8 cellular contexts compared by ENCODE assay signal in the genomic region with DNA sequence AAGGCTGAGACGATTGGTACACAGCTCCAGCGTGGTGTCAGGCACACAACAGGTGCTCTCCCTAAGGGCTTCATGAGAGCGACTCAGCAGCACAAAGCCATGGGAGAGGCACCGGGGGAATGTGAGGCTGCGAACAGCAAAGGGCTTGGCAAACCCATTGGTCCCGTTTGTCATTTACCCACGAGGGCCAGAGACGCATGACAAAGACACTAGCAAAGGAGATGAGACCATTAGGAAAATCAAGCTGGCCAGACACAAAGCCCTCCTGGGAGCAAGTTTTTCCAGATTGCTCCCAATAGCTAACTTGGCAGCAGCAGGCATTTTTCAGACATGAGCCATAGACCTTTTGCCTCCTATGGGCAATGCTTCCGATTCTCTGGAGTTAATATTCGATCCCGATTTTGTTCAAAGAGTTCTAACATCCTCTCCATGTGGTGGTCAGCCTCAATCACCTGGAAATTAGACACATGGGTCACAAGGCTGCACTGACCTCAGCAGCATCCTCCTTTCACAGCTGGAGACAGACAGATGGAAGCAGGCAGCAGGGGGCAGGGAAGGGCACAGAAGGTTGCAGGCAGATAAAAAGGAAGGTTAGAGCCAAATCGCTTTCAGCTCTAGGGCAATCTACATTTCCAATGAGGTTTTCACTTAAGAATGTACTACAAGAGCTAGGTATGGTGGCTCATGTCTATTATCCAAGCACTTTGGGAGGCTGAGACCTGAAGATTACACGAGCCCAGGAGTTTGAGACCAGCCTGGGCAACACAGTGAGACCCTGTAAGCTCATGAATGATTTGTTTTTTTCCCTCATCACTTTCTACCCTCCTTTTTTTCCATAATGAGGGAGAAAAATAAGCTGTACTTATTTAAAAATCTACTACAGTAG. TPM values are rescaled to one million over a fixed set of nuclear protein-coding genes. Genes with fewer than 3 reads are reported as not detected.
A peak's percentile ranks its signal among the peaks of the same experiment; 100 is the strongest.
DNase-seq lines count a peak whose midpoint lies in the region; ATAC-seq, FAIRE-seq and TF ChIP-seq lines count a peak whose summit lies in the region.

No MANE protein-coding gene starts in this region.

- FAIRE-seq in A549 (lab: Jason Lieb, UNC) (peak; percentile 92), GM12892 (lab: Jason Lieb, UNC) (no peak)

- peaks cover 8% of the 10 kb centered on the region for H3K9me3 ChIP-seq in A549
- no peaks in the 10 kb centered on the region for H3K9me3 ChIP-seq in left lung

- TF ChIP-seq RAD21 in A549 (conservative IDR thresholded peaks at IDR 0.05 in 1 of 2, IDR thresholded peaks at IDR 0.05 in 1 of 2) (no peak; a peak in 2 of 5 replicates), Ishikawa (IDR thresholded peaks at IDR 0.05; ENCODE audit: low read depth) (no peak)

- no peak for TF ChIP-seq POLR2A in A549 (IDR thresholded peaks at IDR 0.05; ENCODE audit: low read length)
- TF ChIP-seq POLR2A in GM12892 (IDR thresholded peaks at IDR 0.05; ENCODE audit: low read depth, low read length) = no peak

- intact Hi-C loops in left lung (cut with DNase I) = no loop called here

- no peaks in the 10 kb centered on the region for H3K27me3 ChIP-seq in left lung

- TF ChIP-seq CTCF in A549 (IDR thresholded peaks at IDR 0.05) (no peak; the same call in 2 of the 3 replicates), cardiac fibroblast (IDR thresholded peaks at IDR 0.05; ENCODE audit: low read depth, low read length) (peak; percentile 8), left lung (IDR thresholded peaks at IDR 0.05) (no peak)

- H3K27ac ChIP-seq in A549 = peak overlapping the region; percentile 95 to 97
- H3K27ac ChIP-seq in left lung = peak overlapping the region; percentile 66 to 72

- DNase-seq in A549 (ENCODE audit: low read depth in 1 of 2, low spot score in 1 of 2) (peak; percentile 64 to 90), cardiac fibroblast (ENCODE audit: low read depth in 2 of 2) (peak; percentile 74 to 81), left lung (peak in 1 of 2 donors; percentile 56), GM12892 (ENCODE audit: insufficient read length) (no peak)
- DNase-seq in stimulated activated naive CD4-positive, alpha-beta T cell (lab: John Stamatoyannopoulos, UW) = no peak
- no peak for DNase-seq in activated naive CD4-positive, alpha-beta T cell treated with Interleukin-2 at 50 U/mL for 16 hours

- POLR2A ChIA-PET in A549 (lab: Yijun Ruan, JAX) = interaction anchor here (0.5 to 1.7 kb wide), 4 partner anchors 10 to 40 kb away, joined by 3 to 8 read pairs (median 4); a partner anchor contains a TSS

- H3K4me1 ChIP-seq in A549 (peaks cover 88% of the 10 kb centered on the region), left lung (peaks cover 45 to 85% of the 10 kb centered on the region in 2 donors)

- CTCF ChIA-PET in A549 (lab: Yijun Ruan, JAX) = interaction anchor here (0.7 to 8.2 kb wide), 16 partner anchors 9 to 154 kb away, joined by 3 to 68 read pairs (median 4); a partner anchor contains a TSS

- H3K4me3 ChIP-seq in A549 = peak overlapping the region; percentile 28; the same call in 1 of the 3 replicates
- no peak overlapping the region for H3K4me3 ChIP-seq in cardiac fibroblast (replicated peaks in 1 of 2; ENCODE audit: low read depth in 2 of 2, low read length in 2 of 2)
- H3K4me3 ChIP-seq in left lung = no peak overlapping the region

- ATAC-seq in A549 (peak; percentile 43 to 47), left lung (peak; percentile 8), GM21360 (IDR thresholded peaks at IDR 0.05; ENCODE audit: unreplicated experiment) (no peak)

- TF ChIP-seq EP300 in A549 (IDR thresholded peaks at IDR 0.05) (peak; percentile 79 to 87; a peak in 3 of 5 replicates), Ishikawa (IDR thresholded peaks at IDR 0.05; ENCODE audit: borderline replicate concordance) (peak; percentile 86)

- no peaks in the 10 kb centered on the region for H3K36me3 ChIP-seq in left lung

- peak overlapping the region; percentile 86 for H3K4me2 ChIP-seq in A549

- WGBS in A549 (ENCODE audit: missing lambda C conversion rate) = 5% methylated on average over 13 of the region's 13 CpGs

TF ChIP-seq in A549, 52 proteins besides CTCF, POLR2A, EP300 and RAD21 (continues in another document):
- TF ChIP-seq HOXA7 (CRISPR knock-in tag; IDR thresholded peaks at IDR 0.05) (no peak), CEBPB (IDR thresholded peaks at IDR 0.05) (peak in 1 of 2 experiments; percentile 35; a peak in 1 of 4 replicates), SMC3 (IDR thresholded peaks at IDR 0.05) (peak; percentile 43; the same call in 2 of the 3 replicates)
- TF ChIP-seq, protein P1, sequence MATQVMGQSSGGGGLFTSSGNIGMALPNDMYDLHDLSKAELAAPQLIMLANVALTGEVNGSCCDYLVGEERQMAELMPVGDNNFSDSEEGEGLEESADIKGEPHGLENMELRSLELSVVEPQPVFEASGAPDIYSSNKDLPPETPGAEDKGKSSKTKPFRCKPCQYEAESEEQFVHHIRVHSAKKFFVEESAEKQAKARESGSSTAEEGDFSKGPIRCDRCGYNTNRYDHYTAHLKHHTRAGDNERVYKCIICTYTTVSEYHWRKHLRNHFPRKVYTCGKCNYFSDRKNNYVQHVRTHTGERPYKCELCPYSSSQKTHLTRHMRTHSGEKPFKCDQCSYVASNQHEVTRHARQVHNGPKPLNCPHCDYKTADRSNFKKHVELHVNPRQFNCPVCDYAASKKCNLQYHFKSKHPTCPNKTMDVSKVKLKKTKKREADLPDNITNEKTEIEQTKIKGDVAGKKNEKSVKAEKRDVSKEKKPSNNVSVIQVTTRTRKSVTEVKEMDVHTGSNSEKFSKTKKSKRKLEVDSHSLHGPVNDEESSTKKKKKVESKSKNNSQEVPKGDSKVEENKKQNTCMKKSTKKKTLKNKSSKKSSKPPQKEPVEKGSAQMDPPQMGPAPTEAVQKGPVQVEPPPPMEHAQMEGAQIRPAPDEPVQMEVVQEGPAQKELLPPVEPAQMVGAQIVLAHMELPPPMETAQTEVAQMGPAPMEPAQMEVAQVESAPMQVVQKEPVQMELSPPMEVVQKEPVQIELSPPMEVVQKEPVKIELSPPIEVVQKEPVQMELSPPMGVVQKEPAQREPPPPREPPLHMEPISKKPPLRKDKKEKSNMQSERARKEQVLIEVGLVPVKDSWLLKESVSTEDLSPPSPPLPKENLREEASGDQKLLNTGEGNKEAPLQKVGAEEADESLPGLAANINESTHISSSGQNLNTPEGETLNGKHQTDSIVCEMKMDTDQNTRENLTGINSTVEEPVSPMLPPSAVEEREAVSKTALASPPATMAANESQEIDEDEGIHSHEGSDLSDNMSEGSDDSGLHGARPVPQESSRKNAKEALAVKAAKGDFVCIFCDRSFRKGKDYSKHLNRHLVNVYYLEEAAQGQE (IDR thresholded peaks at IDR 0.05) = no peak

TF ChIP-seq in Ishikawa, 13 proteins besides CTCF, POLR2A, EP300 and RAD21 (continues in another document):
- TF ChIP-seq TAF1 (IDR thresholded peaks at IDR 0.05; ENCODE audit: low read depth) (no peak), TCF12 (IDR thresholded peaks at IDR 0.05; ENCODE audit: low read depth) (peak; percentile 90), TEAD4 (IDR thresholded peaks at IDR 0.05) (peak; percentile 86), ZBTB7A (IDR thresholded peaks at IDR 0.05; ENCODE audit: low read depth) (no peak), FOXM1 (IDR thresholded peaks at IDR 0.05; ENCODE audit: borderline replicate concordance, low read depth) (peak; percentile 69), CREB1 (IDR thresholded peaks at IDR 0.05; ENCODE audit: low read depth) (no peak)
- TF ChIP-seq, protein P2, sequence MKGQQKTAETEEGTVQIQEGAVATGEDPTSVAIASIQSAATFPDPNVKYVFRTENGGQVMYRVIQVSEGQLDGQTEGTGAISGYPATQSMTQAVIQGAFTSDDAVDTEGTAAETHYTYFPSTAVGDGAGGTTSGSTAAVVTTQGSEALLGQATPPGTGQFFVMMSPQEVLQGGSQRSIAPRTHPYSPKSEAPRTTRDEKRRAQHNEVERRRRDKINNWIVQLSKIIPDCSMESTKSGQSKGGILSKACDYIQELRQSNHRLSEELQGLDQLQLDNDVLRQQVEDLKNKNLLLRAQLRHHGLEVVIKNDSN (IDR thresholded peaks at IDR 0.05) = no peak

RNA-seq across cellular contexts. Expression of a gene that starts 38.1 kb away (rescaled TPM):
- polyA plus RNA-seq in A549 (2011; rRNA removed) = 29.5 and 36.3 TPM in 2 replicates
- 9.1 and 11.1 TPM in 2 replicates for polyA plus RNA-seq in A549 (2012; cell fraction: cytosol; rRNA removed)
- polyA plus RNA-seq in A549 (2012; cell fraction: nucleus; rRNA removed) = 11.3 and 15.0 TPM in 2 replicates
- polyA plus RNA-seq in A549 (2017; fragmentation: RNase III; extraction: RNeasy Plus Mini Kit Qiagen cat#74134 plus additional on column Dnase treatment) = 13.5 to 16.2 TPM (median 13.9 TPM) in 3 replicates
- 31.4 and 40.6 TPM in 2 replicates for polyA minus RNA-seq in A549 (2011; rRNA and poly(A)+ RNA removed)
- total RNA-seq in left lung = 10 to 100 TPM; 38.4 to 41.2 TPM
- 4.1 TPM for polyA plus RNA-seq in GM12892 (2012; ENCODE audit: missing spikeins)

RNA-seq across cellular contexts. Expression of a gene that starts 40.5 kb away (rescaled TPM):
- 85.1 and 96.5 TPM in 2 replicates for polyA plus RNA-seq in A549 (2011; rRNA removed)
- 134 and 167 TPM in 2 replicates for polyA plus RNA-seq in A549 (2012; cell fraction: cytosol; rRNA removed)
- polyA plus RNA-seq in A549 (2012; cell fraction: nucleus; rRNA removed) = 43.2 and 60.1 TPM in 2 replicates
- polyA plus RNA-seq in A549 (2017; fragmentation: RNase III; extraction: RNeasy Plus Mini Kit Qiagen cat#74134 plus additional on column Dnase treatment) = 72.8 to 104 TPM (median 87.0 TPM) in 3 replicates
- polyA minus RNA-seq in A549 (2011; rRNA and poly(A)+ RNA removed) = 20.9 and 23.0 TPM in 2 replicates
- total RNA-seq in left lung = 10 to 100 TPM; 42.3 to 66.3 TPM
- polyA plus RNA-seq in GM12892 (2012; ENCODE audit: missing spikeins) = 81.1 TPM

RNA-seq across cellular contexts. Expression of a gene that starts 54.4 kb away (rescaled TPM):
- polyA plus RNA-seq in A549 (2011; rRNA removed) (1.1 and 1.3 TPM in 2 replicates), A549 (2017; fragmentation: RNase III; extraction: RNeasy Plus Mini Kit Qiagen cat#74134 plus additional on column Dnase treatment) (1.5 to 2.1 TPM (median 1.9 TPM) in 3 replicates)
- polyA plus RNA-seq in A549 (2012; cell fraction: cytosol; rRNA removed) = 1.9 and 2.7 TPM in 2 replicates
- 1.4 and 1.6 TPM in 2 replicates for polyA plus RNA-seq in A549 (2012; cell fraction: nucleus; rRNA removed)
- polyA minus RNA-seq in A549 (2011; rRNA and poly(A)+ RNA removed) = 1.3 and 2.6 TPM in 2 replicates
- total RNA-seq in left lung = 10 to 100 TPM in 1 of 2 donors, 1 to 10 TPM in 1; 5.7 to 10.0 TPM
- 1.0 TPM for polyA plus RNA-seq in GM12892 (2012; ENCODE audit: missing spikeins)

Comparison
In these comparisons a context has a peak if more than half of its experiments do, and no peak if none do; other contexts are left out.
1. DNase-seq: peak in A549 (2 of 2) and cardiac fibroblast (2 of 2); none in stimulated activated naive CD4-positive, alpha-beta T cell (0 of 6), GM12892 (single experiment) and activated naive CD4-positive, alpha-beta T cell treated with Interleukin-2 at 50 U/mL for 16 hours (single experiment).